In genomic region chr12:25958254-25959068, GRCh38 we compare ENCODE assay signal across 7 cellular contexts. TPM values are rescaled to one million over a fixed set of nuclear protein-coding genes. Genes with fewer than 3 reads are reported as not detected.
DNase-seq lines count a peak whose midpoint lies in the region; ATAC-seq and TF ChIP-seq lines count a peak whose summit lies in the region.

Gene RASSF8 (plus strand): TSS chr12:25958682. CDS start chr12:26055344, 96,662 bp downstream.

- H3K36me3 Mint-ChIP-seq in central memory CD8-positive, alpha-beta T cell (ENCODE audit: insufficient read depth): peaks cover 2% of the 10 kb centered on the region

- POLR2A ChIA-PET in RWPE1 (lab: Yijun Ruan, JAX; ENCODE audit: low non-redundant PET): no interaction called here

- no peaks in the 10 kb centered on the region for H3K36me3 ChIP-seq in gastrocnemius medialis

- TF ChIP-seq POLR2A in gastrocnemius medialis (IDR thresholded peaks at IDR 0.05): peak; percentile 83 to 90

- H3K4me1 Mint-ChIP-seq in central memory CD8-positive, alpha-beta T cell: peaks cover 10% of the 10 kb centered on the region

- H3K27me3 ChIP-seq in gastrocnemius medialis: no peaks in the 10 kb centered on the region

- H3K27ac ChIP-seq in RWPE1: peak within 1 kb of the TSS; percentile 94
- peak within 1 kb of the TSS; percentile 86 to 95 (median 94) for H3K27ac ChIP-seq in gastrocnemius medialis

- CTCF ChIA-PET in RWPE1 (lab: Yijun Ruan, JAX): interaction anchor here (0.5 to 1.7 kb wide), 4 partner anchors 13 to 937 kb away, joined by 3 to 4 read pairs (median 3); no protein-coding TSS in a partner anchor

- H3K27ac Mint-ChIP-seq in central memory CD8-positive, alpha-beta T cell (ENCODE audit: low read depth): no peak within 1 kb of the TSS

- DNase-seq in G401 (ENCODE audit: low spot score): peak; percentile 71
- peak; percentile 63 for DNase-seq in RWPE1 (ENCODE audit: low spot score)
- no peak for DNase-seq in central memory CD8-positive, alpha-beta T cell (ENCODE audit: low spot score in 2 of 2)
- DNase-seq in iPS-NIHi7 (ENCODE audit: extremely low spot score): peak; percentile 86
- DNase-seq in gastrocnemius medialis: peak; percentile 48 to 65

- in situ Hi-C loops in G401 (cut with HindIII; ENCODE audit: low sequenced_read_pairs) (no loop called here), gastrocnemius medialis (cut with MboI; ENCODE audit: low sequenced_read_pairs in 4 of 4) (no loop called here)

- H3K4me1 ChIP-seq in gastrocnemius medialis: peaks cover 23 to 33% of the 10 kb centered on the region in 2 donors

- intact Hi-C loops in gastrocnemius medialis (cut with DNase I; ENCODE audit: low total_unique reads): loop anchor here (1.0 to 10.0 kb wide), 5 partner anchors 59 to 876 kb away; partner anchors contain the start of genes ITPR2 and SSPN

- TF ChIP-seq CTCF in RWPE1 (conservative IDR thresholded peaks at IDR 0.05; ENCODE audit: low read depth): no peak
- TF ChIP-seq CTCF in gastrocnemius medialis (IDR thresholded peaks at IDR 0.05 in 4 of 5, conservative IDR thresholded peaks at IDR 0.05 in 1 of 5): peak in 1 of 5 experiments; percentile 10

- ATAC-seq in GM21360 (IDR thresholded peaks at IDR 0.05; ENCODE audit: unreplicated experiment): peak; percentile 79
- ATAC-seq in HG03571 (IDR thresholded peaks at IDR 0.05; ENCODE audit: unreplicated experiment): peak; percentile 69
- ATAC-seq in central memory CD8-positive, alpha-beta T cell (replicated peaks; ENCODE audit: extremely low read depth, poor library complexity, severe bottlenecking): no peak
- peak; percentile 84 to 88 for ATAC-seq in gastrocnemius medialis

- no peaks in the 10 kb centered on the region for H3K9me3 ChIP-seq in gastrocnemius medialis

- peak within 1 kb of the TSS; percentile 83 to 92 (median 89) for H3K4me3 ChIP-seq in gastrocnemius medialis

- H3K9me3 Mint-ChIP-seq in central memory CD8-positive, alpha-beta T cell: no peaks in the 10 kb centered on the region

- H3K4me3 Mint-ChIP-seq in central memory CD8-positive, alpha-beta T cell: peak within 1 kb of the TSS; percentile 65

- peaks cover 76% of the 10 kb centered on the region for H3K27me3 Mint-ChIP-seq in central memory CD8-positive, alpha-beta T cell

RNA-seq across cellular contexts. Expression of gene RASSF8, which starts in this region (rescaled TPM):
- total RNA-seq in G401 (2014; rRNA removed; shearing (Covaris generic)): 10.0 and 13.7 TPM in 2 replicates
- 10 to 100 TPM; 23.6 to 36.8 (median 28.0) TPM for total RNA-seq in gastrocnemius medialis

Comparison
In these comparisons a context has a peak if more than half of its experiments do, and no peak if none do; other contexts are left out.
1. DNase-seq: peak in G401 (single experiment), RWPE1 (single experiment), iPS-NIHi7 (single experiment) and gastrocnemius medialis (2 of 2); none in central memory CD8-positive, alpha-beta T cell (0 of 2).